ENCODE assay signal across 1 cellular context in genomic region chr1:64932962-64933295, GRCh38.
TF ChIP-seq lines count a peak whose summit lies in the region.

No MANE protein-coding gene starts in this region.

TF ChIP-seq in HepG2, 621 proteins besides CTCF, POLR2A, EP300 and RAD21:
- TF ChIP-seq FOXM1 (CRISPR knock-in tag; IDR thresholded peaks at IDR 0.05) (no peak), ZNF629 (CRISPR knock-in tag; conservative IDR thresholded peaks at IDR 0.05) (0 out of 2 replicates have a peak, but pooled peaks have one; percentile 50)
